ENCODE assay signal across 9 cellular contexts in the genomic region with DNA sequence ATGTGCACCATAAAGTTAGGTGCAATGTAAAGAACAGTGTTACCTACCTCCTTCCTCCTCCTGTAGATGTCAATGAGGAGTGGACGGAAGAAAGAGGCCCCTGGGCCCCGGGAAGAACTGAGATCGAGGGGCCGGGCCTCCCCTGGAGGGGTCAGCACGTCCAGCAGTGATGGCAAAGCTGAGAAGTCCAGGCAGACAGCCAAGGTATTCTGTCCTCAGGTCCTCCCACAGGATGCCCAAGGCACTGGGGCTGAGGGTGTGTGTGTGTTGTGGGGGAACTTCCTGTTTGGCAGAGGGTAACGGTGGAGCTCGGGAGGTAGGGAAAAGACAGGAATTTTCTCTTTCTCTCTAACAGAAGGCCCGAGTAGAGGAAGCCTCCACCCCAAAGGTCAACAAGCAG. TPM values are rescaled to one million over a fixed set of nuclear protein-coding genes. Genes with fewer than 3 reads are reported as not detected.
DNase-seq lines count a peak whose midpoint lies in the region; ATAC-seq and TF ChIP-seq lines count a peak whose summit lies in the region.
"Had no signal": no experiment of that assay in that cellular context is flagged by ENCODE, and none has a peak within 500 bp of the region (broad histone marks: within the 10 kb centered on the region; RNA-seq: fewer than 3 reads in every experiment).

No MANE protein-coding gene starts in this region.

- peak overlapping the region in 1 of 4 donors; percentile 89 for H3K4me3 Mint-ChIP-seq in IgD-negative memory B cell
- H3K4me3 Mint-ChIP-seq in dendritic cell treated with granulocyte-macrophage colony-stimulating factor and Interleukin-4, amounts not matched to agents 40 ng/mL and 50 ng/mL, for 4 days = no peak overlapping the region
- H3K4me3 Mint-ChIP-seq in naive thymus-derived CD4-positive, alpha-beta T cell = peak overlapping the region in 3 of 10 donors; percentile 41 to 59 (median 42)

- H3K9me3 ChIP-seq in naive thymus-derived CD4-positive, alpha-beta T cell (ENCODE audit: control insufficient read depth in 2 of 3, low read length in 3 of 3) = no peaks in the 10 kb centered on the region
- no peaks in the 10 kb centered on the region for H3K9me3 ChIP-seq in BE2C

- no peak overlapping the region for H3K4me3 ChIP-seq in naive thymus-derived CD4-positive, alpha-beta T cell (ENCODE audit: low read length)
- H3K4me3 ChIP-seq in BE2C (ENCODE audit: low read depth, low read length) = no peak overlapping the region

- peaks cover 6 to 46% of the 10 kb centered on the region in 2 donors for H3K4me1 ChIP-seq in naive thymus-derived CD4-positive, alpha-beta T cell (ENCODE audit: control insufficient read depth in 2 of 2, insufficient read depth in 2 of 2, low read length in 2 of 2)
- peaks cover 9% of the 10 kb centered on the region for H3K4me1 ChIP-seq in BE2C

- H3K27me3 Mint-ChIP-seq in IgD-negative memory B cell = no peaks in the 10 kb centered on the region
- peaks cover 12% of the 10 kb centered on the region for H3K27me3 Mint-ChIP-seq in dendritic cell treated with granulocyte-macrophage colony-stimulating factor and Interleukin-4, amounts not matched to agents 40 ng/mL and 50 ng/mL, for 4 days
- H3K27me3 Mint-ChIP-seq in naive thymus-derived CD4-positive, alpha-beta T cell = no peaks in the 10 kb centered on the region

- no peak for DNase-seq in naive thymus-derived CD4-positive, alpha-beta T cell
- DNase-seq in NCI-H524 treated with DMSO at 0.1 percent for 48 hours (lab: John Stamatoyannopoulos, UW) = no peak
- no peak for DNase-seq in NK-92 (lab: John Stamatoyannopoulos, UW; ENCODE audit: unreplicated experiment)
- DNase-seq in BE2C = no peak
- DNase-seq: DMS153 had no signal

- ATAC-seq in naive thymus-derived CD4-positive, alpha-beta T cell = no peak
- ATAC-seq in GM21515 (IDR thresholded peaks at IDR 0.05; ENCODE audit: unreplicated experiment) = no peak

- peak overlapping the region in 2 of 3 donors; percentile 69 to 75 for H3K27ac Mint-ChIP-seq in IgD-negative memory B cell
- H3K27ac Mint-ChIP-seq in dendritic cell treated with granulocyte-macrophage colony-stimulating factor and Interleukin-4, amounts not matched to agents 40 ng/mL and 50 ng/mL, for 4 days = peak overlapping the region; percentile 54
- H3K27ac Mint-ChIP-seq in naive thymus-derived CD4-positive, alpha-beta T cell = peak overlapping the region; percentile 57 to 99 (median 84)

- peaks cover 0 to 4% (median 0%) of the 10 kb centered on the region in 3 experiments for H3K36me3 ChIP-seq in naive thymus-derived CD4-positive, alpha-beta T cell (ENCODE audit: control insufficient read depth in 2 of 3, insufficient read depth in 3 of 3, low read length in 3 of 3)
- H3K36me3 ChIP-seq in BE2C = peaks cover 36% of the 10 kb centered on the region

- peaks cover 3% of the 10 kb centered on the region for H3K36me3 Mint-ChIP-seq in IgD-negative memory B cell
- H3K36me3 Mint-ChIP-seq in dendritic cell treated with granulocyte-macrophage colony-stimulating factor and Interleukin-4, amounts not matched to agents 40 ng/mL and 50 ng/mL, for 4 days (ENCODE audit: low read depth) = peaks cover 50% of the 10 kb centered on the region
- peaks cover 0 to 17% (median 0%) of the 10 kb centered on the region in 5 donors for H3K36me3 Mint-ChIP-seq in naive thymus-derived CD4-positive, alpha-beta T cell

- CTCF ChIA-PET in naive thymus-derived CD4-positive, alpha-beta T cell (lab: Charles Lee) = interaction anchor here (0.9 to 5.1 kb wide), 3 partner anchors 9 to 27 kb away, joined by 3 to 47 read pairs (median 7); no protein-coding TSS in a partner anchor

- POLR2A ChIA-PET in naive thymus-derived CD4-positive, alpha-beta T cell (lab: Charles Lee) = interaction anchor here (0.8 to 23.3 kb wide), 6 partner anchors 4 to 174 kb away, joined by 3 to 1270 read pairs (median 190); partner anchors contain the start of genes ATN1, C12orf57, PTPN6 and RNU7-1

- H3K27ac ChIP-seq in 22Rv1 = peak overlapping the region; percentile 100
- H3K27ac ChIP-seq in naive thymus-derived CD4-positive, alpha-beta T cell (ENCODE audit: low read depth, low read length) = peak overlapping the region; percentile 92

- no peaks in the 10 kb centered on the region for H3K9me3 Mint-ChIP-seq in IgD-negative memory B cell
- no peaks in the 10 kb centered on the region for H3K9me3 Mint-ChIP-seq in dendritic cell treated with granulocyte-macrophage colony-stimulating factor and Interleukin-4, amounts not matched to agents 40 ng/mL and 50 ng/mL, for 4 days
- no peaks in the 10 kb centered on the region for H3K9me3 Mint-ChIP-seq in naive thymus-derived CD4-positive, alpha-beta T cell

- TF ChIP-seq CTCF in 22Rv1 (IDR thresholded peaks at IDR 0.05) (no peak), BE2C (IDR thresholded peaks at IDR 0.05; ENCODE audit: low read depth, low read length) (no peak)

- intact Hi-C loops in dendritic cell treated with granulocyte-macrophage colony-stimulating factor and Interleukin-4, amounts not matched to agents 40 ng/mL and 50 ng/mL, for 4 days (cut with micrococcal nuclease) = no loop called here
- intact Hi-C loops in naive thymus-derived CD4-positive, alpha-beta T cell (cut with micrococcal nuclease) = no loop called here

- peaks cover 19 to 34% (median 26%) of the 10 kb centered on the region in 3 donors for H3K4me1 Mint-ChIP-seq in IgD-negative memory B cell
- peaks cover 62% of the 10 kb centered on the region for H3K4me1 Mint-ChIP-seq in dendritic cell treated with granulocyte-macrophage colony-stimulating factor and Interleukin-4, amounts not matched to agents 40 ng/mL and 50 ng/mL, for 4 days (ENCODE audit: low read depth)
- H3K4me1 Mint-ChIP-seq in naive thymus-derived CD4-positive, alpha-beta T cell = peaks cover 49 to 82% (median 67%) of the 10 kb centered on the region in 7 donors

- no peaks in the 10 kb centered on the region for H3K27me3 ChIP-seq in naive thymus-derived CD4-positive, alpha-beta T cell (ENCODE audit: control insufficient read depth in 2 of 2, insufficient read depth in 2 of 2, low read length in 2 of 2)
- H3K27me3 ChIP-seq in BE2C = no peaks in the 10 kb centered on the region

RNA-seq across cellular contexts. Expression of gene ATN1, which starts 6.4 kb away (rescaled TPM):
- polyA plus RNA-seq in IgD-negative memory B cell = 1.4 TPM
- total RNA-seq in naive thymus-derived CD4-positive, alpha-beta T cell = 10 to 100 TPM; 29.5 to 42.2 (median 34.4) TPM
- 1 to 10 TPM in 1 of 2 donors, under 1 TPM in 1; 0.95 to 2.0 TPM for polyA plus RNA-seq in naive thymus-derived CD4-positive, alpha-beta T cell
- polyA plus RNA-seq in BE2C (2012; ENCODE audit: insufficient read depth, insufficient read length, low read depth) = 276 TPM

RNA-seq across cellular contexts. Expression of gene RNU7-1, which starts 9.5 kb away (rescaled TPM):
- not detected for polyA plus RNA-seq in IgD-negative memory B cell
- not detected for total RNA-seq in naive thymus-derived CD4-positive, alpha-beta T cell
- polyA plus RNA-seq in naive thymus-derived CD4-positive, alpha-beta T cell = not detected
- not detected for polyA plus RNA-seq in BE2C (2012; ENCODE audit: insufficient read depth, insufficient read length, low read depth)

RNA-seq across cellular contexts. Expression of gene C12orf57, which starts 9.7 kb away (rescaled TPM):
- 141 TPM for polyA plus RNA-seq in IgD-negative memory B cell
- total RNA-seq in naive thymus-derived CD4-positive, alpha-beta T cell = 100 to 1,000 TPM; 148 to 592 (median 362) TPM
- polyA plus RNA-seq in naive thymus-derived CD4-positive, alpha-beta T cell = 100 to 1,000 TPM; 394 to 401 TPM
- polyA plus RNA-seq in BE2C (2012; ENCODE audit: insufficient read depth, insufficient read length, low read depth) = 616 TPM

RNA-seq across cellular contexts. Expression of gene PTPN6, which starts 17.0 kb away (rescaled TPM):
- 1,038 TPM for polyA plus RNA-seq in IgD-negative memory B cell
- 100 to 1,000 TPM; 141 to 390 (median 242) TPM for total RNA-seq in naive thymus-derived CD4-positive, alpha-beta T cell
- 100 to 1,000 TPM; 210 to 387 TPM for polyA plus RNA-seq in naive thymus-derived CD4-positive, alpha-beta T cell
- not detected for polyA plus RNA-seq in BE2C (2012; ENCODE audit: insufficient read depth, insufficient read length, low read depth)

RNA-seq across cellular contexts. Expression of gene ENO2, which starts 19.7 kb away (rescaled TPM):
- polyA plus RNA-seq in IgD-negative memory B cell = 21.7 TPM
- 100 to 1,000 TPM in 3 of 5 experiments, 10 to 100 TPM in 2; 65.3 to 193 (median 178) TPM for total RNA-seq in naive thymus-derived CD4-positive, alpha-beta T cell
- polyA plus RNA-seq in naive thymus-derived CD4-positive, alpha-beta T cell = 10 to 100 TPM; 22.5 to 31.0 TPM
- polyA plus RNA-seq in BE2C (2012; ENCODE audit: insufficient read depth, insufficient read length, low read depth) = 443 TPM
